8 cellular contexts compared by ENCODE assay signal in genomic region chr14:75002392-75003249, GRCh38. TPM values are rescaled to one million over a fixed set of nuclear protein-coding genes. Genes with fewer than 3 reads are reported as not detected.
DNase-seq lines count a peak whose midpoint lies in the region; ATAC-seq and TF ChIP-seq lines count a peak whose summit lies in the region.

TSS of gene EIF2B2 (plus strand) at chr14:75002921. CDS start at chr14:75002991, 70 bp downstream.

- intact Hi-C loops in CD8-positive, alpha-beta T cell (cut with DNase I, micrococcal nuclease): loop anchor here (1.0 to 10.0 kb wide), 16 partner anchors 48 to 1115 kb away; partner anchors contain the start of genes ERG28 (in 2 of the 2), MLH3 (in 2 of the 2), TMED10 (in 2 of the 2) and TTLL5 (in 2 of the 2)

- peak within 1 kb of the TSS; percentile 97 for H3K27ac Mint-ChIP-seq in CD8-positive, alpha-beta T cell

- peak within 1 kb of the TSS; percentile 81 for H3K4me3 ChIP-seq in CD8-positive, alpha-beta T cell (ENCODE audit: low read depth, low read length)
- H3K4me3 ChIP-seq in lung: peak within 1 kb of the TSS; percentile 87

- DNase-seq in CD8-positive, alpha-beta T cell: peak; percentile 98 to 99 (median 99)
- DNase-seq in HS-27A (ENCODE audit: low read depth) (peak; percentile 88), NK-92 (lab: John Stamatoyannopoulos, UW; ENCODE audit: unreplicated experiment) (peak; percentile 84), lung (ENCODE audit: low spot score) (peak; percentile 99)
- peak; percentile 96 to 97 for DNase-seq in activated CD8-positive, alpha-beta memory T cell treated with anti-CD3 and anti-CD28 coated beads for 1 hour (ENCODE audit: extremely low read depth in 1 of 2, low read depth in 1 of 2)
- peak; percentile 98 for DNase-seq in effector CD4-positive, alpha-beta T cell
- DNase-seq in stimulated activated CD4-positive, alpha-beta T cell treated with anti-CD3 and anti-CD28 coated beads, TNF-alpha, amount 100 ng/mL, for 4 hours (ENCODE audit: low read depth in 3 of 3): peak; percentile 96 to 98 (median 98)

- H3K9me3 Mint-ChIP-seq in CD8-positive, alpha-beta T cell: no peaks in the 10 kb centered on the region

- ATAC-seq in CD8-positive, alpha-beta T cell: peak; percentile 96
- peak; percentile 96 for ATAC-seq in GM19467 (IDR thresholded peaks at IDR 0.05; ENCODE audit: unreplicated experiment)
- peak; percentile 100 for ATAC-seq in lung (ENCODE audit: insufficient read depth, low FRiP score)

- H3K27me3 Mint-ChIP-seq in CD8-positive, alpha-beta T cell (ENCODE audit: low read depth): no peaks in the 10 kb centered on the region

- H3K4me1 ChIP-seq in CD8-positive, alpha-beta T cell (ENCODE audit: insufficient read depth, low read length): peaks cover 19% of the 10 kb centered on the region
- H3K4me1 ChIP-seq in lung (ENCODE audit: control insufficient read depth in 2 of 2, insufficient read depth in 2 of 2, low read length in 2 of 2): peaks cover 6 to 10% of the 10 kb centered on the region in 2 donors

- peak within 1 kb of the TSS; percentile 91 for H3K27ac ChIP-seq in CD8-positive, alpha-beta T cell (ENCODE audit: low read depth, low read length)
- peak within 1 kb of the TSS; percentile 85 to 91 for H3K27ac ChIP-seq in lung (ENCODE audit: low read depth in 1 of 2, low read length in 1 of 2)

- peaks cover 19% of the 10 kb centered on the region for H3K36me3 ChIP-seq in CD8-positive, alpha-beta T cell (ENCODE audit: insufficient read depth, low read length)
- peaks cover 9 to 17% of the 10 kb centered on the region in 2 donors for H3K36me3 ChIP-seq in lung (ENCODE audit: control insufficient read depth in 2 of 2, insufficient read depth in 2 of 2, low read length in 2 of 2)

- peaks cover 39% of the 10 kb centered on the region for H3K36me3 Mint-ChIP-seq in CD8-positive, alpha-beta T cell

- H3K9me3 ChIP-seq in CD8-positive, alpha-beta T cell (ENCODE audit: low read length): no peaks in the 10 kb centered on the region
- no peaks in the 10 kb centered on the region for H3K9me3 ChIP-seq in lung (ENCODE audit: control insufficient read depth in 2 of 2, insufficient read depth in 1 of 2, low read length in 1 of 2)

- TF ChIP-seq CTCF in CD8-positive, alpha-beta T cell (IDR thresholded peaks at IDR 0.05): no peak
- TF ChIP-seq CTCF in lung (IDR thresholded peaks at IDR 0.05; ENCODE audit: control extremely low read depth, extremely low read depth): no peak

- CTCF ChIA-PET in CD8-positive, alpha-beta T cell (lab: Charles Lee): interaction anchor here (1.5 kb wide), 1 partner anchor 61 kb away, joined by 3 read pairs; no protein-coding TSS in a partner anchor

- 0 to 1% methylated on average over 63 to 66 of the region's 66 CpGs for WGBS in lung, 2 donors

- POLR2A ChIA-PET in CD8-positive, alpha-beta T cell (lab: Charles Lee): interaction anchor here (0.7 to 2.1 kb wide), 7 partner anchors 11 to 134 kb away, joined by 3 to 10 read pairs (median 5); partner anchors contain the start of genes ACYP1 and NEK9

- peak within 1 kb of the TSS; percentile 97 for H3K4me3 Mint-ChIP-seq in CD8-positive, alpha-beta T cell

- peaks cover 43% of the 10 kb centered on the region for H3K4me1 Mint-ChIP-seq in CD8-positive, alpha-beta T cell (ENCODE audit: low read depth)

- no peaks in the 10 kb centered on the region for H3K27me3 ChIP-seq in CD8-positive, alpha-beta T cell (ENCODE audit: insufficient read depth, low read length)
- H3K27me3 ChIP-seq in lung (ENCODE audit: control insufficient read depth, insufficient read depth): no peaks in the 10 kb centered on the region

RNA-seq across cellular contexts. Expression of gene EIF2B2, which starts in this region (rescaled TPM):
- total RNA-seq in CD8-positive, alpha-beta T cell: 10 to 100 TPM; 19.8 to 20.6 TPM
- total RNA-seq in lung: 10 to 100 TPM; 34.7 to 35.4 TPM
- 10 to 100 TPM; 19.6 to 45.2 TPM for polyA plus RNA-seq in lung

Comparison
In these comparisons a context has a peak if more than half of its experiments do, and no peak if none do; other contexts are left out.
1. Peak in every context shown above with its lines: DNase-seq, ATAC-seq, H3K4me3 ChIP-seq and H3K27ac ChIP-seq.